13 cellular contexts compared by ENCODE assay signal in the genomic region with DNA sequence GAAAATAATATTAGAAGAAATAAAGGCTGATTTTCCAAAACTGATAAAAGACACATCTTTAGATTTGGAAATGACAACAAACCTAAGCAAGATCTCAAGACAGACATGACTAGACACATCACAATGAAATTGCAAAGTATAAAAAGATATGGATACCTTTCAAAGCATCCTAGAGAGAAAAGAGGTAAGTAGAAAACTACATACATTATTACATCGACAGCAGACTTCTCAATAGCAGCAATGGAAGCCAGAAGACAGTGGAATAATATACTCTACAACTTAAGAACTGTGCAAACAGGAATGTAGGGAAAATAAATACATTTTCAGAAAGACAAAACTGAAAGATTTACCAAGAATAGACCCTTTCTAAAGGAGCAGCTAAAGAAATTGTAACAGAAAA. TPM values are rescaled to one million over a fixed set of nuclear protein-coding genes. Genes with fewer than 3 reads are reported as not detected.
A peak's percentile ranks its signal among the peaks of the same experiment; 100 is the strongest.
DNase-seq lines count a peak whose midpoint lies in the region; ATAC-seq and TF ChIP-seq lines count a peak whose summit lies in the region.
"Had no signal": no experiment of that assay in that cellular context is flagged by ENCODE, and none has a peak within 500 bp of the region (broad histone marks: within the 10 kb centered on the region; RNA-seq: fewer than 3 reads in every experiment).

No MANE protein-coding gene starts in this region.

- H3K9me2 ChIP-seq in GM23338 (ENCODE audit: insufficient read depth) (no peaks in the 10 kb centered on the region; the same call in 1 of the 2 replicates), SU-DHL-6 (replicated peaks; ENCODE audit: insufficient read depth, low read length) (no peaks in the 10 kb centered on the region)

- H3K27ac Mint-ChIP-seq in GM23338 (no peak overlapping the region), T-cell (no peak overlapping the region)
- no peak overlapping the region for H3K27ac Mint-ChIP-seq in activated naive CD8-positive, alpha-beta T cell treated with anti-CD3 and anti-CD28 coated beads, Interleukin-2, amount 50 U/mL, for 24 hours
- H3K27ac Mint-ChIP-seq: activated CD4-positive, alpha-beta memory T cell treated with anti-CD3 and anti-CD28 coated beads, Interleukin-2, amount 10 ng/mL, durations not matched to agents 7 days and 5 days; activated naive CD4-positive, alpha-beta T cell treated with anti-CD3 and anti-CD28 coated beads, Interleukin-2, amount 50 U/mL, for 72 hours had no signal

- H3K4me2 ChIP-seq in GM23338 (no peak overlapping the region), SU-DHL-6 (ENCODE audit: low read depth, low read length, poor library complexity, severe bottlenecking) (no peak overlapping the region)

- peaks cover 23% of the 10 kb centered on the region for H3K9me3 Mint-ChIP-seq in GM23338
- peaks cover 7 to 33% (median 32%) of the 10 kb centered on the region in 3 donors for H3K9me3 Mint-ChIP-seq in T-cell
- peaks cover 43% of the 10 kb centered on the region for H3K9me3 Mint-ChIP-seq in activated naive CD8-positive, alpha-beta T cell treated with anti-CD3 and anti-CD28 coated beads, Interleukin-2, amount 50 U/mL, for 24 hours

- H3K27me3 Mint-ChIP-seq in GM23338 (ENCODE audit: insufficient read depth, low read depth, poor library complexity): peaks cover 2% of the 10 kb centered on the region
- H3K27me3 Mint-ChIP-seq in T-cell: no peaks in the 10 kb centered on the region
- no peaks in the 10 kb centered on the region for H3K27me3 Mint-ChIP-seq in activated naive CD8-positive, alpha-beta T cell treated with anti-CD3 and anti-CD28 coated beads, Interleukin-2, amount 50 U/mL, for 24 hours
- H3K27me3 Mint-ChIP-seq: activated CD4-positive, alpha-beta memory T cell treated with anti-CD3 and anti-CD28 coated beads, Interleukin-2, amount 10 ng/mL, durations not matched to agents 7 days and 5 days had no signal

- no peak overlapping the region for H3K9ac ChIP-seq in SU-DHL-6 (ENCODE audit: low read length)

- H3K27me3 ChIP-seq in GM23338 (ENCODE audit: insufficient read depth) (no peaks in the 10 kb centered on the region), SU-DHL-6 (ENCODE audit: low read length) (no peaks in the 10 kb centered on the region), esophagus squamous epithelium (no peaks in the 10 kb centered on the region)

- H3K36me3 ChIP-seq in GM23338 (ENCODE audit: insufficient read depth) (0 out of 2 replicates have a peak, but pooled peaks cover 5% of the 10 kb centered on the region), SU-DHL-6 (ENCODE audit: low read length) (peaks cover 52% of the 10 kb centered on the region), esophagus squamous epithelium (peaks cover 0 to 6% (median 0%) of the 10 kb centered on the region in 3 donors)

- H3F3A ChIP-seq in GM23338 (replicated peaks; ENCODE audit: low read depth): no peaks in the 10 kb centered on the region
- peaks cover 3% of the 10 kb centered on the region; the same call in 1 of the 2 replicates for H3F3A ChIP-seq in SU-DHL-6 (ENCODE audit: insufficient read depth)

- H3K4me1 ChIP-seq in GM23338 (ENCODE audit: insufficient read depth) (0 out of 2 replicates have a peak, but pooled peaks cover 5% of the 10 kb centered on the region), esophagus squamous epithelium (no peaks in the 10 kb centered on the region)

- peaks cover 18% of the 10 kb centered on the region; the same call in 1 of the 2 replicates for H3K9me3 ChIP-seq in SU-DHL-6 (ENCODE audit: insufficient read depth, low read length)
- peaks cover 0 to 20% (median 18%) of the 10 kb centered on the region in 3 donors for H3K9me3 ChIP-seq in esophagus squamous epithelium

- H3K4me3 Mint-ChIP-seq in GM23338 (no peak overlapping the region), T-cell (no peak overlapping the region)
- no peak overlapping the region for H3K4me3 Mint-ChIP-seq in activated naive CD8-positive, alpha-beta T cell treated with anti-CD3 and anti-CD28 coated beads, Interleukin-2, amount 50 U/mL, for 24 hours
- H3K4me3 Mint-ChIP-seq: activated CD4-positive, alpha-beta memory T cell treated with anti-CD3 and anti-CD28 coated beads, Interleukin-2, amount 10 ng/mL, durations not matched to agents 7 days and 5 days had no signal

- ATAC-seq in GM23338 (no peak), T-cell (replicated peaks in 1 of 4) (no peak)
- no peak for ATAC-seq in activated naive CD8-positive, alpha-beta T cell treated with anti-CD3 and anti-CD28 coated beads, Interleukin-2, amount 50 U/mL, for 24 hours
- ATAC-seq: activated naive CD4-positive, alpha-beta T cell treated with anti-CD3 and anti-CD28 coated beads, Interleukin-2, amount 50 U/mL, for 72 hours had no signal

- intact Hi-C loops in esophagus squamous epithelium (cut with DNase I): no loop called here

- H2AFZ ChIP-seq in GM23338 (no peak overlapping the region), SU-DHL-6 (ENCODE audit: low read depth, low read length, severe bottlenecking) (no peak overlapping the region)

- no peak overlapping the region for H3K4me3 ChIP-seq in GM23338
- H3K4me3 ChIP-seq in SU-DHL-6 (ENCODE audit: insufficient read depth, low read length, poor library complexity, severe bottlenecking): peak overlapping the region; percentile 15
- no peak overlapping the region for H3K4me3 ChIP-seq in fibroblast of villous mesenchyme (ENCODE audit: low read depth, low read length)
- no peak overlapping the region for H3K4me3 ChIP-seq in esophagus squamous epithelium

- CTCF ChIA-PET in T-cell (lab: Charles Lee): no interaction called here

- H3K79me2 ChIP-seq in GM23338 (replicated peaks; ENCODE audit: insufficient read depth) (no peaks in the 10 kb centered on the region), SU-DHL-6 (ENCODE audit: insufficient read depth, low read length) (peaks cover 68% of the 10 kb centered on the region)

- 83 to 100% methylated on average over 1 of the region's 1 CpG for WGBS in esophagus squamous epithelium, 2 donors

- no peak overlapping the region for H3K27ac ChIP-seq in GM23338 (ENCODE audit: low read depth)
- no peak overlapping the region for H3K27ac ChIP-seq in SU-DHL-6 (ENCODE audit: low read depth, low read length)
- H3K27ac ChIP-seq in esophagus squamous epithelium: no peak overlapping the region

- peaks cover 19% of the 10 kb centered on the region for H3K36me3 Mint-ChIP-seq in GM23338 (ENCODE audit: low read depth)
- peaks cover 40% of the 10 kb centered on the region for H3K36me3 Mint-ChIP-seq in T-cell
- H3K36me3 Mint-ChIP-seq in activated naive CD8-positive, alpha-beta T cell treated with anti-CD3 and anti-CD28 coated beads, Interleukin-2, amount 50 U/mL, for 24 hours (ENCODE audit: low read depth): peaks cover 35% of the 10 kb centered on the region

- peak; percentile 11 for DNase-seq in COLO668 (lab: John Stamatoyannopoulos, UW; ENCODE audit: unreplicated experiment)
- peak; percentile 23 for DNase-seq in GM23338 (ENCODE audit: low spot score)
- DNase-seq in fibroblast of villous mesenchyme (ENCODE audit: low read depth): peak; percentile 18
- no peak for DNase-seq in T-cell
- DNase-seq in middle frontal gyrus (ENCODE audit: extremely low spot score, low spot score): no peak
- DNase-seq in esophagus squamous epithelium (lab: John Stamatoyannopoulos, UW): no peak
- DNase-seq in activated naive CD8-positive, alpha-beta T cell treated with anti-CD3 and anti-CD28 coated beads, Interleukin-2, amount 50 U/mL, for 24 hours: no peak
- DNase-seq: activated CD4-positive, alpha-beta memory T cell treated with anti-CD3 and anti-CD28 coated beads, Interleukin-2, amount 10 ng/mL, durations not matched to agents 7 days and 5 days; HCEC 1CT; NCI-H510A; substantia nigra had no signal

- TF ChIP-seq POLR2A in esophagus squamous epithelium (IDR thresholded peaks at IDR 0.05): no peak

- H3K4me1 Mint-ChIP-seq in GM23338 (peaks cover 13% of the 10 kb centered on the region), T-cell (peaks cover 5 to 7% (median 5%) of the 10 kb centered on the region in 3 donors)
- H3K4me1 Mint-ChIP-seq in activated naive CD8-positive, alpha-beta T cell treated with anti-CD3 and anti-CD28 coated beads, Interleukin-2, amount 50 U/mL, for 24 hours: no peaks in the 10 kb centered on the region
- H3K4me1 Mint-ChIP-seq: activated CD4-positive, alpha-beta memory T cell treated with anti-CD3 and anti-CD28 coated beads, Interleukin-2, amount 10 ng/mL, durations not matched to agents 7 days and 5 days had no signal

- no peak for TF ChIP-seq CTCF in GM23338 (conservative IDR thresholded peaks at IDR 0.05; ENCODE audit: low read depth in 2 of 2)
- no peak for TF ChIP-seq CTCF in SU-DHL-6 (IDR thresholded peaks at IDR 0.05; ENCODE audit: insufficient read depth, low read length, poor library complexity, severe bottlenecking)
- TF ChIP-seq CTCF in fibroblast of villous mesenchyme (IDR thresholded peaks at IDR 0.05; ENCODE audit: insufficient read depth, low read depth, low read length): no peak
- no peak for TF ChIP-seq CTCF in esophagus squamous epithelium (IDR thresholded peaks at IDR 0.05)

- H4K20me1 ChIP-seq in GM23338 (replicated peaks; ENCODE audit: insufficient read depth) (no peaks in the 10 kb centered on the region), SU-DHL-6 (ENCODE audit: low read depth, low read length) (no peaks in the 10 kb centered on the region)

- POLR2A ChIA-PET in T-cell (lab: Charles Lee): interaction anchor here in 1 of 2 donors (0.6 kb wide), 1 partner anchor 44 kb away, joined by 4 read pairs; no protein-coding TSS in a partner anchor

RNA-seq across cellular contexts. Expression of a gene that starts 50.2 kb away (rescaled TPM):
- total RNA-seq in GM23338 (2014; rRNA removed; shearing (Covaris generic)): 5.2 and 6.1 TPM in 2 replicates
- polyA plus RNA-seq in GM23338 (2016; fragmentation: Nextera tagmentation; extraction: Ambion mirVana): 3.0 and 4.3 TPM in 2 replicates
- total RNA-seq in fibroblast of villous mesenchyme (16.8 and 21.6 TPM in 2 replicates), T-cell (10 to 100 TPM; 13.6 to 29.8 (median 15.8) TPM), esophagus squamous epithelium (10 to 100 TPM; 13.6 to 25.5 (median 18.2) TPM)

Comparison
In these comparisons a context has a peak if more than half of its experiments do, and no peak if none do; other contexts are left out.
1. DNase-seq: peak in COLO668 (single experiment), GM23338 (single experiment) and fibroblast of villous mesenchyme (single experiment); none in T-cell (0 of 34), middle frontal gyrus (single experiment), esophagus squamous epithelium (single experiment) and activated naive CD8-positive, alpha-beta T cell treated with anti-CD3 and anti-CD28 coated beads, Interleukin-2, amount 50 U/mL, for 24 hours (single experiment).